Comparison of ENCODE assay signal across 20 cellular contexts in the genomic region with DNA sequence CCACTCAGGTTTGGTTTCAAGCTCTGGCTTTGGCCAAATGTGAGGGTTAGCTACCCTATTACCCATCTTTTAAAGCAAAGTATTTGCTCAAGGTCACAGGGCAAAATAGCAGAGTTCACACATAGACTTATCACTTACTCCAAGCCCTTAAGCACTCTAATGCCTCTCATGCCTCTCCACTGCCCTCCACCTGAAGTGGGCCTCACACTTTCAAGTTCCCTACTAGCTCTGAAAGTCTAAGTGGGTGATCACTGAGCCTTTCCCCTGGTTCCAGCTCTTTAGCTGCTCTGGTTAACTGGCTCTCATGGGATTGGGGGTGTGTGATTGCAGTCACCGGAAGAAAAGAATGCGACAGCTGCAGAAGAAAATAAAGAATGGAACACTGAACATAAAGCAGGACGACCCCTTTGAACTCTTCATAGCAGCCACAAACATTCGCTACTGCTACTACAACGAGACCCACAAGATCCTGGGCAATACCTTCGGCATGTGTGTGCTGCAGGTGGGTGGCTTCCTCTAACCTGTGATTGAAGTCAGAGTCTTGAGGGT. TPM values are rescaled to one million over a fixed set of nuclear protein-coding genes. Genes with fewer than 3 reads are reported as not detected.
DNase-seq lines count a peak whose midpoint lies in the region; ATAC-seq, FAIRE-seq and TF ChIP-seq lines count a peak whose summit lies in the region.
"Had no signal": no experiment of that assay in that cellular context is flagged by ENCODE, and none has a peak within 500 bp of the region (broad histone marks: within the 10 kb centered on the region; RNA-seq: fewer than 3 reads in every experiment).

No MANE protein-coding gene starts in this region.

- no peaks in the 10 kb centered on the region for H3K27me3 Mint-ChIP-seq in neural crest cell (ENCODE audit: low read depth)
- H3K27me3 Mint-ChIP-seq: CD4-positive, CD25-positive, alpha-beta regulatory T cell had no signal

- DNase-seq in GM12892 (ENCODE audit: insufficient read length) (no peak), left lung (no peak), neural crest cell (ENCODE audit: low read depth, low spot score) (no peak), COLO829 (ENCODE audit: low spot score) (no peak), MM.1S (no peak)
- DNase-seq: Calu3; CD4-positive, CD25-positive, alpha-beta regulatory T cell; CD8-positive, alpha-beta T cell; COR-L47; DMS153; DND-41; GM23248; H7; HCEC 1CT had no signal

- H3K79me2 ChIP-seq in MM.1S (ENCODE audit: low read length) = peaks cover 41% of the 10 kb centered on the region

- H3K9ac ChIP-seq in BLaER1 (peak overlapping the region; percentile 49), MM.1S (ENCODE audit: low read length) (no peak overlapping the region)

- no peaks in the 10 kb centered on the region for H3F3A ChIP-seq in MM.1S (ENCODE audit: insufficient read depth, low read length)

- H3K27me3 ChIP-seq in BLaER1 = no peaks in the 10 kb centered on the region
- no peaks in the 10 kb centered on the region for H3K27me3 ChIP-seq in left lung
- H3K27me3 ChIP-seq in MM.1S (replicated peaks; ENCODE audit: insufficient read depth, low read length) = no peaks in the 10 kb centered on the region

- intact Hi-C loops in left lung (cut with DNase I) = no loop called here

- no peak for TF ChIP-seq CTCF in left lung (IDR thresholded peaks at IDR 0.05)
- TF ChIP-seq CTCF in neural crest cell (conservative IDR thresholded peaks at IDR 0.05) = no peak
- TF ChIP-seq CTCF in MM.1S (IDR thresholded peaks at IDR 0.05; ENCODE audit: low read length) = no peak

- TF ChIP-seq POLR2A in GM12892 (IDR thresholded peaks at IDR 0.05; ENCODE audit: low read depth, low read length) = no peak

- no peak overlapping the region for H3K4me3 Mint-ChIP-seq in neural crest cell
- H3K4me3 Mint-ChIP-seq: CD4-positive, CD25-positive, alpha-beta regulatory T cell; CD8-positive, alpha-beta T cell had no signal

- no peak overlapping the region for H3K4me3 ChIP-seq in BLaER1
- H3K4me3 ChIP-seq in left lung = no peak overlapping the region
- H3K4me3 ChIP-seq in MM.1S (ENCODE audit: low read length) = no peak overlapping the region
- H3K4me3 ChIP-seq: GM23248 had no signal

- H2AFZ ChIP-seq in MM.1S (ENCODE audit: low read length) = no peak overlapping the region
- H2AFZ ChIP-seq: GM23248 had no signal

- no peaks in the 10 kb centered on the region for H3K9me3 ChIP-seq in BLaER1
- H3K9me3 ChIP-seq in left lung = no peaks in the 10 kb centered on the region
- no peaks in the 10 kb centered on the region for H3K9me3 ChIP-seq in MM.1S (replicated peaks; ENCODE audit: insufficient read depth, low read length)

- FAIRE-seq in GM12892 (lab: Jason Lieb, UNC) = peak; percentile 44
- FAIRE-seq: G401.6, GM19239, H1 had no signal

- H3K27ac ChIP-seq in BLaER1 = no peak overlapping the region
- H3K27ac ChIP-seq in left lung = no peak overlapping the region
- no peak overlapping the region for H3K27ac ChIP-seq in MM.1S (ENCODE audit: low read length)
- H3K27ac ChIP-seq: C4-2B, GM23248 had no signal

- no peaks in the 10 kb centered on the region for H3K9me3 Mint-ChIP-seq in neural crest cell
- H3K9me3 Mint-ChIP-seq: CD4-positive, CD25-positive, alpha-beta regulatory T cell; CD8-positive, alpha-beta T cell had no signal

- peak overlapping the region; percentile 57 for H3K27ac Mint-ChIP-seq in neural crest cell (ENCODE audit: unreplicated experiment)
- H3K27ac Mint-ChIP-seq: CD4-positive, CD25-positive, alpha-beta regulatory T cell; CD8-positive, alpha-beta T cell had no signal

- no peaks in the 10 kb centered on the region for H3K9me2 ChIP-seq in MM.1S (replicated peaks; ENCODE audit: insufficient read depth, low read length)

- H4K20me1 ChIP-seq in BLaER1 = peaks cover 56% of the 10 kb centered on the region
- no peaks in the 10 kb centered on the region for H4K20me1 ChIP-seq in MM.1S (ENCODE audit: insufficient read depth, low read length)

- peaks cover 12% of the 10 kb centered on the region for H3K36me3 Mint-ChIP-seq in neural crest cell (ENCODE audit: low read depth)

- ATAC-seq in left lung (peak; percentile 95), HG03045 (IDR thresholded peaks at IDR 0.05; ENCODE audit: unreplicated experiment) (no peak)
- ATAC-seq: CD8-positive, alpha-beta T cell had no signal

- H3K4me2 ChIP-seq in BLaER1 (peak overlapping the region; percentile 14), MM.1S (ENCODE audit: low read depth, low read length) (no peak overlapping the region)

- peaks cover 24% of the 10 kb centered on the region for H3K4me1 ChIP-seq in BLaER1
- peaks cover 0 to 11% of the 10 kb centered on the region in 2 donors for H3K4me1 ChIP-seq in left lung
- H3K4me1 ChIP-seq in MM.1S (ENCODE audit: low read length) = 0 out of 2 replicates have a peak, but pooled peaks cover under 1% of the 10 kb centered on the region

- peaks cover 98% of the 10 kb centered on the region for H3K36me3 ChIP-seq in BLaER1
- peaks cover 0 to 88% of the 10 kb centered on the region in 2 donors for H3K36me3 ChIP-seq in left lung
- peaks cover 19% of the 10 kb centered on the region for H3K36me3 ChIP-seq in MM.1S (replicated peaks; ENCODE audit: insufficient read depth, low read length)

- H3K4me1 Mint-ChIP-seq in neural crest cell = peaks cover under 1% of the 10 kb centered on the region

RNA-seq across cellular contexts. Expression of a gene that starts 6.4 kb away (rescaled TPM):
- 49.8 TPM for polyA plus RNA-seq in GM12892 (2012; ENCODE audit: missing spikeins)
- 10 to 100 TPM; 30.0 to 50.4 TPM for total RNA-seq in left lung
- total RNA-seq in neural crest cell = 70.8 and 73.2 TPM in 2 replicates
